ENCODE assay signal across 23 cellular contexts in the genomic region with DNA sequence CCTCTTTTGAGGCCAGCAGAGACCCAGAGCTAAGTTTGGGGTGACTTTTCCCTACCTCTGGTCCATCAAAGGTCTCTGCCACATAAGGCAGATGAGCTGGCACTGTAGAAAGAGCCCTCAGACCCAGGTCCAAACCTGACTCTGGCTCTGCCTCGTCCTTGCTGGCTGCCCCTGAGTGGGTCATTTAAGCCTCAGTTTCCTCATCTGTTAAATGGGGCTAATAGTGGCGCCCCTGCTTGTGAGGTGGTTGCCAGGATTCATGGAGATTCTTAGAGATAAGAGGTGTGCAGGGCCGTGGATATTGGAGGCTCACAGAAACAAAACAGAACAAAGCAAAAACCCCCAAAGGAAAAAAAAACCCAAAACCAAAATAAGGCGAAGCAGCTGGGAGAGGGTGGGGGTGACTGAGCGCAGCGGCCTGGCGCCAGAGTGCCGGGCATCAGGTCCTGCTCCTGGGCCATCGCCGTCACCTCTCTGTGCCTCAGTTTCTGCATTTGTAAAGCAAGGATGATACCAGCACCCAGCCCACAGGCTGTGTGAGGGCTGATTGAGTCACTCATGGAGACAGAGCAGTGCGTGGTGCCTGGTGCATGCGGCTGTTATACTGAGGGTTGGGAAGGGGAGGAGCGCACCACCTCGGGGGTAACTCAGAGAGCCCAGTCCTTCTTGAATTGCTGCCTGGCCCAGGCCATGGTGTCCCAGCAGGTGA.
DNase-seq lines count a peak whose midpoint lies in the region; ATAC-seq and TF ChIP-seq lines count a peak whose summit lies in the region.
"Had no signal": no experiment of that assay in that cellular context is flagged by ENCODE, and none has a peak within 500 bp of the region (broad histone marks: within the 10 kb centered on the region; RNA-seq: fewer than 3 reads in every experiment).

No MANE protein-coding gene starts in this region.

- peaks cover 53% of the 10 kb centered on the region for H3K4me1 ChIP-seq in RWPE2 (ENCODE audit: insufficient read depth, poor library complexity, severe bottlenecking)
- H3K4me1 ChIP-seq: neural progenitor cell, prostate gland had no signal

- intact Hi-C loops in activated CD4-positive, alpha-beta T cell treated with anti-CD3 and anti-CD28 coated beads, Interleukin-2, amount 10 ng/mL, durations not matched to agents 24 days and 14 days (cut with micrococcal nuclease) = no loop called here
- intact Hi-C loops in activated T-helper 2 cell treated with anti-CD3 and anti-CD28 coated beads, Interferon-gamma antibody, Interleukin-2, Interleukin-4, amounts not matched to agents 10 μg/mL and 5 μg/mL and 100 μg/mL, durations not matched to agents 14 hours and 24 hours and 36 hours (cut with micrococcal nuclease) = no loop called here

- no peak overlapping the region for H3K4me3 ChIP-seq in RWPE2 (ENCODE audit: severe bottlenecking)
- H3K4me3 ChIP-seq: GM23338, lower lobe of right lung, mucosa of descending colon, neural progenitor cell, prostate gland, upper lobe of right lung had no signal

- ATAC-seq in RWPE2 (ENCODE audit: low read depth) = peak; percentile 47
- ATAC-seq: GM23338, lower lobe of right lung, mucosa of descending colon, upper lobe of right lung had no signal

- H3K27me3 ChIP-seq in RWPE2 (ENCODE audit: insufficient read depth, poor library complexity, severe bottlenecking) = no peaks in the 10 kb centered on the region
- H3K27me3 ChIP-seq: neural progenitor cell, upper lobe of right lung had no signal

- H3K4me3 Mint-ChIP-seq in activated CD4-positive, alpha-beta T cell treated with anti-CD3 and anti-CD28 coated beads, Interleukin-2, amount 10 ng/mL, durations not matched to agents 24 days and 14 days = no peak overlapping the region
- no peak overlapping the region for H3K4me3 Mint-ChIP-seq in neural crest cell
- no peak overlapping the region for H3K4me3 Mint-ChIP-seq in activated T-helper 2 cell treated with anti-CD3 and anti-CD28 coated beads, Interferon-gamma antibody, Interleukin-2, Interleukin-4, amounts not matched to agents 10 μg/mL and 5 μg/mL and 100 μg/mL, durations not matched to agents 14 hours and 24 hours and 36 hours (ENCODE audit: low read depth)
- H3K4me3 Mint-ChIP-seq: activated B cell treated with CpG ODN at 0.5 μM for 24 hours; activated naive CD4-positive, alpha-beta T cell treated with anti-CD3 and anti-CD28 coated beads for 36 hours; activated T-cell treated with anti-CD3 and anti-CD28 coated beads, Interleukin-2, amount 50 U/mL, for 4 hours; B cell; GM23338; neural progenitor cell had no signal

- H3K27ac ChIP-seq in RWPE2 (ENCODE audit: poor library complexity, severe bottlenecking) = peak overlapping the region; percentile 54
- H3K27ac ChIP-seq: lower lobe of right lung, neural progenitor cell, prostate gland, upper lobe of right lung had no signal

- no peaks in the 10 kb centered on the region for H3K9me3 ChIP-seq in RWPE2 (ENCODE audit: severe bottlenecking)
- H3K9me3 ChIP-seq: lower lobe of right lung, mucosa of descending colon, prostate gland, upper lobe of right lung had no signal

- TF ChIP-seq CTCF in RWPE2 (IDR thresholded peaks at IDR 0.05; ENCODE audit: poor library complexity, severe bottlenecking) (no peak), neural crest cell (conservative IDR thresholded peaks at IDR 0.05) (no peak)

- no peaks in the 10 kb centered on the region for H3K9me3 Mint-ChIP-seq in activated CD4-positive, alpha-beta T cell treated with anti-CD3 and anti-CD28 coated beads, Interleukin-2, amount 10 ng/mL, durations not matched to agents 24 days and 14 days
- H3K9me3 Mint-ChIP-seq in neural crest cell = no peaks in the 10 kb centered on the region
- H3K9me3 Mint-ChIP-seq in activated T-helper 2 cell treated with anti-CD3 and anti-CD28 coated beads, Interferon-gamma antibody, Interleukin-2, Interleukin-4, amounts not matched to agents 10 μg/mL and 5 μg/mL and 100 μg/mL, durations not matched to agents 14 hours and 24 hours and 36 hours = no peaks in the 10 kb centered on the region
- H3K9me3 Mint-ChIP-seq: activated B cell treated with CpG ODN at 0.5 μM for 24 hours; activated naive CD4-positive, alpha-beta T cell treated with anti-CD3 and anti-CD28 coated beads for 36 hours; activated T-cell treated with anti-CD3 and anti-CD28 coated beads, Interleukin-2, amount 50 U/mL, for 4 hours; GM23338; neural progenitor cell had no signal

- no peaks in the 10 kb centered on the region for H3K36me3 Mint-ChIP-seq in activated CD4-positive, alpha-beta T cell treated with anti-CD3 and anti-CD28 coated beads, Interleukin-2, amount 10 ng/mL, durations not matched to agents 24 days and 14 days (ENCODE audit: low read depth)
- H3K36me3 Mint-ChIP-seq in neural crest cell (ENCODE audit: low read depth) = no peaks in the 10 kb centered on the region
- no peaks in the 10 kb centered on the region for H3K36me3 Mint-ChIP-seq in activated T-helper 2 cell treated with anti-CD3 and anti-CD28 coated beads, Interferon-gamma antibody, Interleukin-2, Interleukin-4, amounts not matched to agents 10 μg/mL and 5 μg/mL and 100 μg/mL, durations not matched to agents 14 hours and 24 hours and 36 hours (ENCODE audit: low read depth)
- H3K36me3 Mint-ChIP-seq: neural progenitor cell had no signal

- H3K36me3 ChIP-seq in RWPE2 (ENCODE audit: low read depth) = no peaks in the 10 kb centered on the region
- H3K36me3 ChIP-seq: lower lobe of right lung, neural progenitor cell, prostate gland, upper lobe of right lung had no signal

- H3K27ac Mint-ChIP-seq in activated CD4-positive, alpha-beta T cell treated with anti-CD3 and anti-CD28 coated beads, Interleukin-2, amount 10 ng/mL, durations not matched to agents 24 days and 14 days = peak overlapping the region; percentile 11
- H3K27ac Mint-ChIP-seq in neural crest cell (ENCODE audit: unreplicated experiment) = peak overlapping the region; percentile 12
- no peak overlapping the region for H3K27ac Mint-ChIP-seq in activated T-helper 2 cell treated with anti-CD3 and anti-CD28 coated beads, Interferon-gamma antibody, Interleukin-2, Interleukin-4, amounts not matched to agents 10 μg/mL and 5 μg/mL and 100 μg/mL, durations not matched to agents 14 hours and 24 hours and 36 hours
- H3K27ac Mint-ChIP-seq: activated B cell treated with CpG ODN at 0.5 μM for 24 hours; activated naive CD4-positive, alpha-beta T cell treated with anti-CD3 and anti-CD28 coated beads for 36 hours; B cell; GM23338; neural progenitor cell had no signal

- DNase-seq in activated CD4-positive, alpha-beta T cell treated with anti-CD3 and anti-CD28 coated beads, Interleukin-2, amount 10 ng/mL, durations not matched to agents 24 days and 14 days = no peak
- no peak for DNase-seq in activated CD4-positive, alpha-beta T cell treated with anti-CD3 and anti-CD28 coated beads, Interleukin-2, amount 50 U/mL, for 1 hour
- DNase-seq in ELR (ENCODE audit: low read depth) = peak; percentile 45
- DNase-seq in RWPE2 (ENCODE audit: low spot score) = no peak
- DNase-seq in neural crest cell (ENCODE audit: low read depth, low spot score) = no peak
- DNase-seq in NOMO-1 treated with DMSO at 0.1 percent for 48 hours (lab: John Stamatoyannopoulos, UW; ENCODE audit: unreplicated experiment) = no peak
- DNase-seq in iPS-NIHi11 (ENCODE audit: low spot score) = no peak
- DNase-seq in activated T-helper 2 cell treated with anti-CD3 and anti-CD28 coated beads, Interferon-gamma antibody, Interleukin-2, Interleukin-4, amounts not matched to agents 10 μg/mL and 5 μg/mL and 100 μg/mL, durations not matched to agents 14 hours and 24 hours and 36 hours (ENCODE audit: low spot score) = no peak
- DNase-seq: activated B cell treated with CpG ODN at 0.5 μM for 24 hours; activated naive CD4-positive, alpha-beta T cell treated with anti-CD3 and anti-CD28 coated beads for 36 hours; activated T-cell treated with anti-CD3 and anti-CD28 coated beads, Interleukin-2, amount 50 U/mL, for 4 hours; Kasumi-1; lower lobe of right lung; mucosa of descending colon; NCI-H1092; NCI-H187 treated with DMSO at 0.1 percent for 48 hours; NCI-H526; stimulated activated CD8-positive, alpha-beta memory T cell treated with anti-CD3 and anti-CD28 coated beads, Interleukin-4, amount 100 ng/mL, for 48 hours; upper lobe of right lung had no signal

- peaks cover 4% of the 10 kb centered on the region for H3K27me3 Mint-ChIP-seq in activated CD4-positive, alpha-beta T cell treated with anti-CD3 and anti-CD28 coated beads, Interleukin-2, amount 10 ng/mL, durations not matched to agents 24 days and 14 days
- H3K27me3 Mint-ChIP-seq in neural crest cell (ENCODE audit: low read depth) = peaks cover 10% of the 10 kb centered on the region
- peaks cover 6% of the 10 kb centered on the region for H3K27me3 Mint-ChIP-seq in activated T-helper 2 cell treated with anti-CD3 and anti-CD28 coated beads, Interferon-gamma antibody, Interleukin-2, Interleukin-4, amounts not matched to agents 10 μg/mL and 5 μg/mL and 100 μg/mL, durations not matched to agents 14 hours and 24 hours and 36 hours (ENCODE audit: low read depth)

- peaks cover 24% of the 10 kb centered on the region for H3K4me1 Mint-ChIP-seq in activated CD4-positive, alpha-beta T cell treated with anti-CD3 and anti-CD28 coated beads, Interleukin-2, amount 10 ng/mL, durations not matched to agents 24 days and 14 days
- peaks cover 4% of the 10 kb centered on the region for H3K4me1 Mint-ChIP-seq in neural crest cell
- peaks cover 9% of the 10 kb centered on the region for H3K4me1 Mint-ChIP-seq in activated T-helper 2 cell treated with anti-CD3 and anti-CD28 coated beads, Interferon-gamma antibody, Interleukin-2, Interleukin-4, amounts not matched to agents 10 μg/mL and 5 μg/mL and 100 μg/mL, durations not matched to agents 14 hours and 24 hours and 36 hours (ENCODE audit: low read depth)
- H3K4me1 Mint-ChIP-seq: GM23338 had no signal
